Comparison of ENCODE assay signal across 8 cellular contexts in genomic region chr4:2482693-2483092, GRCh38. TPM values are rescaled to one million over a fixed set of nuclear protein-coding genes. Genes with fewer than 3 reads are reported as not detected.
A peak's percentile ranks its signal among the peaks of the same experiment; 100 is the strongest.
DNase-seq lines count a peak whose midpoint lies in the region; ATAC-seq and TF ChIP-seq lines count a peak whose summit lies in the region.

No MANE protein-coding gene starts in this region.

- TF ChIP-seq CTCF in fibroblast of the aortic adventitia (IDR thresholded peaks at IDR 0.05; ENCODE audit: insufficient read depth, low read length) (no peak), psoas muscle (IDR thresholded peaks at IDR 0.05) (no peak)

- DNase-seq in CD4-positive, alpha-beta memory T cell: peak in 3 of 5 donors; percentile 21 to 26 (median 22)
- DNase-seq in fibroblast of the aortic adventitia (ENCODE audit: low read depth) (peak; percentile 79), psoas muscle (peak; percentile 49 to 84), iPS-NIHi7 (ENCODE audit: extremely low spot score) (no peak), NCI-H1694 treated with DMSO at 0.1 percent for 48 hours (lab: John Stamatoyannopoulos, UW) (no peak)
- DNase-seq in activated CD8-positive, alpha-beta memory T cell treated with anti-CD3 and anti-CD28 coated beads, Interleukin-2, amount 50 U/mL, for 4 hours: no peak

- H3K36me3 ChIP-seq in CD4-positive, alpha-beta memory T cell (ENCODE audit: insufficient read depth, low read length): no peaks in the 10 kb centered on the region
- peaks cover 0 to 2% of the 10 kb centered on the region in 2 donors for H3K36me3 ChIP-seq in psoas muscle (ENCODE audit: insufficient read depth in 1 of 2, low read depth in 1 of 2)

- POLR2A ChIA-PET in CD4-positive, alpha-beta memory T cell (lab: Charles Lee; ENCODE audit: partially characterized antibody): interaction anchor here (0.5 to 5.9 kb wide), 5 partner anchors 13 to 280 kb away, joined by 3 to 92 read pairs (median 4); partner anchors contain the start of genes FAM193A, MXD4 and RNF4

- peak overlapping the region; percentile 46 for H3K27ac ChIP-seq in CD4-positive, alpha-beta memory T cell (ENCODE audit: low read depth, low read length)
- H3K27ac ChIP-seq in psoas muscle: peak overlapping the region; percentile 37

- ATAC-seq in GM21529 (IDR thresholded peaks at IDR 0.05; ENCODE audit: unreplicated experiment) (peak; percentile 46), psoas muscle (peak; percentile 31 to 89 (median 65))

- H3K27me3 Mint-ChIP-seq in CD4-positive, alpha-beta memory T cell: no peaks in the 10 kb centered on the region
- no peaks in the 10 kb centered on the region for H3K27me3 Mint-ChIP-seq in T-helper 1 cell treated with Interleukin-12 subunit alpha and Interleukin-12 subunit beta and Interleukin-4 antibody, amounts not matched to agents 30 μg/mL and 1 μg/mL, for 36 hours (ENCODE audit: low read depth)

- peaks cover 78 to 95% (median 86%) of the 10 kb centered on the region in 4 donors for H3K4me1 Mint-ChIP-seq in CD4-positive, alpha-beta memory T cell
- peaks cover 81% of the 10 kb centered on the region for H3K4me1 Mint-ChIP-seq in T-helper 1 cell treated with Interleukin-12 subunit alpha and Interleukin-12 subunit beta and Interleukin-4 antibody, amounts not matched to agents 30 μg/mL and 1 μg/mL, for 36 hours (ENCODE audit: low read depth)

- H3K4me3 Mint-ChIP-seq in CD4-positive, alpha-beta memory T cell: peak overlapping the region; percentile 74 to 89 (median 84)
- H3K4me3 Mint-ChIP-seq in T-helper 1 cell treated with Interleukin-12 subunit alpha and Interleukin-12 subunit beta and Interleukin-4 antibody, amounts not matched to agents 30 μg/mL and 1 μg/mL, for 36 hours: peak overlapping the region; percentile 60

- no peaks in the 10 kb centered on the region for H3K9me3 Mint-ChIP-seq in CD4-positive, alpha-beta memory T cell
- H3K9me3 Mint-ChIP-seq in T-helper 1 cell treated with Interleukin-12 subunit alpha and Interleukin-12 subunit beta and Interleukin-4 antibody, amounts not matched to agents 30 μg/mL and 1 μg/mL, for 36 hours: no peaks in the 10 kb centered on the region

- peaks cover 4 to 27% of the 10 kb centered on the region in 2 donors for H3K36me3 Mint-ChIP-seq in CD4-positive, alpha-beta memory T cell
- H3K36me3 Mint-ChIP-seq in T-helper 1 cell treated with Interleukin-12 subunit alpha and Interleukin-12 subunit beta and Interleukin-4 antibody, amounts not matched to agents 30 μg/mL and 1 μg/mL, for 36 hours (ENCODE audit: low read depth): peaks cover 7% of the 10 kb centered on the region

- intact Hi-C loops in CD4-positive, alpha-beta memory T cell (cut with micrococcal nuclease): no loop called here
- intact Hi-C loops in psoas muscle (cut with DNase I): no loop called here

- H3K4me1 ChIP-seq in CD4-positive, alpha-beta memory T cell (ENCODE audit: insufficient read depth, low read length): peaks cover 96% of the 10 kb centered on the region
- H3K4me1 ChIP-seq in psoas muscle: peaks cover 67% of the 10 kb centered on the region

- WGBS in psoas muscle, 3 donors: 0 to 8% (median 6%) methylated on average over 3 of the region's 3 CpGs

- H3K27ac Mint-ChIP-seq in CD4-positive, alpha-beta memory T cell: peak overlapping the region; percentile 74 to 95 (median 93)
- peak overlapping the region; percentile 91 for H3K27ac Mint-ChIP-seq in T-helper 1 cell treated with Interleukin-12 subunit alpha and Interleukin-12 subunit beta and Interleukin-4 antibody, amounts not matched to agents 30 μg/mL and 1 μg/mL, for 36 hours

- H3K4me3 ChIP-seq in CD4-positive, alpha-beta memory T cell (ENCODE audit: low read length in 2 of 2): peak overlapping the region in 1 of 2 donors; percentile 3
- H3K4me3 ChIP-seq in fibroblast of the aortic adventitia (ENCODE audit: low read depth, low read length) (no peak overlapping the region), psoas muscle (no peak overlapping the region)

- CTCF ChIA-PET in CD4-positive, alpha-beta memory T cell (lab: Charles Lee; ENCODE audit: partially characterized antibody): interaction anchor here (2.9 to 3.1 kb wide), 2 partner anchors 14 to 263 kb away, joined by 9 to 15 read pairs; partner anchors contain the start of gene RNF4

- H3K9me3 ChIP-seq in CD4-positive, alpha-beta memory T cell (ENCODE audit: control insufficient read depth in 1 of 2, low read length in 2 of 2): no peaks in the 10 kb centered on the region
- H3K9me3 ChIP-seq in psoas muscle: no peaks in the 10 kb centered on the region

- H3K27me3 ChIP-seq in CD4-positive, alpha-beta memory T cell (ENCODE audit: insufficient read depth, low read length): no peaks in the 10 kb centered on the region
- H3K27me3 ChIP-seq in psoas muscle (ENCODE audit: insufficient read depth in 3 of 3, low read length in 2 of 3): no peaks in the 10 kb centered on the region

RNA-seq across cellular contexts. Expression of gene RNF4, which starts 13.8 kb away (rescaled TPM):
- total RNA-seq in CD4-positive, alpha-beta memory T cell: 100 to 1,000 TPM in 1 of 2 experiments, 10 to 100 TPM in 1; 94.0 to 104 TPM
- polyA plus RNA-seq in CD4-positive, alpha-beta memory T cell: 100 to 1,000 TPM in 1 of 2 donors, 10 to 100 TPM in 1; 68.0 to 105 TPM
- total RNA-seq in fibroblast of the aortic adventitia (ENCODE audit: low replicate concordance) (75.6 and 311 TPM in 2 replicates), psoas muscle (10 to 100 TPM; 20.1 to 37.7 (median 31.3) TPM)
- 10 to 100 TPM; 18.1 to 50.2 (median 30.7) TPM for polyA plus RNA-seq in psoas muscle

RNA-seq across cellular contexts. Expression of gene FAM193A, which starts 53.8 kb away (rescaled TPM):
- 10 to 100 TPM; 47.8 TPM for total RNA-seq in CD4-positive, alpha-beta memory T cell
- polyA plus RNA-seq in CD4-positive, alpha-beta memory T cell: 1 to 10 TPM in 1 of 2 donors, under 1 TPM in 1; 0.16 to 4.4 TPM
- total RNA-seq in fibroblast of the aortic adventitia (ENCODE audit: low replicate concordance) (17.4 and 38.7 TPM in 2 replicates), psoas muscle (10 to 100 TPM; 14.6 to 20.0 (median 17.9) TPM)
- polyA plus RNA-seq in psoas muscle: 10 to 100 TPM in 1 of 3 donors, 1 to 10 TPM in 2; 7.5 to 14.4 (median 9.3) TPM

Comparison
In these comparisons a context has a peak if more than half of its experiments do, and no peak if none do; other contexts are left out.
1. DNase-seq: peak in CD4-positive, alpha-beta memory T cell (3 of 5), fibroblast of the aortic adventitia (single experiment) and psoas muscle (2 of 2); none in iPS-NIHi7 (single experiment), NCI-H1694 treated with DMSO at 0.1 percent for 48 hours (single experiment) and activated CD8-positive, alpha-beta memory T cell treated with anti-CD3 and anti-CD28 coated beads, Interleukin-2, amount 50 U/mL, for 4 hours (single experiment).